16 cellular contexts compared by ENCODE assay signal in genomic region chr12:71164166-71164876, GRCh38. TPM values are rescaled to one million over a fixed set of nuclear protein-coding genes. Genes with fewer than 3 reads are reported as not detected.
"Had no signal": no experiment of that assay in that cellular context is flagged by ENCODE, and none has a peak within 500 bp of the region (broad histone marks: within the 10 kb centered on the region; RNA-seq: fewer than 3 reads in every experiment).

No MANE protein-coding gene starts in this region.

- DNase-seq: activated CD4-positive, alpha-beta T cell treated with anti-CD3 and anti-CD28 coated beads, Interleukin-2, amount 50 U/mL, for 1 hour; activated gamma-delta T cell treated with Interleukin-2 at 50 U/mL for 16 hours; activated naive CD8-positive, alpha-beta T cell treated with anti-CD3 and anti-CD28 coated beads for 36 hours; activated T-cell treated with anti-CD3 and anti-CD28 coated beads, Interleukin-2, amount 50 U/mL, for 4 hours; cerebellar nuclear complex; dermis blood vessel endothelial cell; foreskin melanocyte; heart left ventricle; mesenchymal stem cell; stimulated activated CD4-positive, alpha-beta T cell treated with anti-CD3 and anti-CD28 coated beads, Interleukin-2, amount 100 ng/mL, for 48 hours; stimulated activated naive CD4-positive, alpha-beta T cell treated with Interleukin-2 at 50 U/mL for 16 hours; T-helper 2 cell; uterus had no signal

- H3K4me3 ChIP-seq: esophagus muscularis mucosa, heart left ventricle, suprapubic skin, uterus had no signal

- H3K4me1 ChIP-seq: esophagus muscularis mucosa, heart left ventricle, suprapubic skin, uterus had no signal

- H3K9me3 ChIP-seq: esophagus muscularis mucosa, suprapubic skin, uterus had no signal

- H3K36me3 ChIP-seq: esophagus muscularis mucosa, heart left ventricle, suprapubic skin, uterus had no signal

- H3K27me3 ChIP-seq: esophagus muscularis mucosa, heart left ventricle, suprapubic skin, uterus had no signal

- H3K27ac ChIP-seq: esophagus muscularis mucosa, heart left ventricle, suprapubic skin, uterus had no signal

- ATAC-seq: activated T-cell treated with anti-CD3 and anti-CD28 coated beads, Interleukin-2, amount 50 U/mL, for 4 hours; heart left ventricle had no signal

RNA-seq across cellular contexts. Expression of gene TSPAN8, which starts 6.5 kb away (rescaled TPM):
- total RNA-seq: activated naive CD8-positive, alpha-beta T cell treated with anti-CD3 and anti-CD28 coated beads for 36 hours; dermis blood vessel endothelial cell; neural crest cell had no signal
